ENCODE assay signal across 8 cellular contexts in genomic region chr15:85010472-85011209, GRCh38. TPM values are rescaled to one million over a fixed set of nuclear protein-coding genes. Genes with fewer than 3 reads are reported as not detected.
DNase-seq lines count a peak whose midpoint lies in the region; ATAC-seq and TF ChIP-seq lines count a peak whose summit lies in the region.

No MANE protein-coding gene starts in this region.

- H3K9ac ChIP-seq in mesenchymal stem cell (ENCODE audit: low read length) = peak overlapping the region; percentile 7

- no peak overlapping the region for H4K8ac ChIP-seq in mesenchymal stem cell (ENCODE audit: low read length)

- H3K36me3 ChIP-seq in mesenchymal stem cell (ENCODE audit: control insufficient read depth in 1 of 2, insufficient read depth in 2 of 2, low read depth in 1 of 2, low read length in 2 of 2) = no peaks in the 10 kb centered on the region
- no peaks in the 10 kb centered on the region for H3K36me3 ChIP-seq in uterus

- no peaks in the 10 kb centered on the region for H3K9me3 ChIP-seq in mesenchymal stem cell (ENCODE audit: control insufficient read depth, low read length)
- no peaks in the 10 kb centered on the region for H3K9me3 ChIP-seq in uterus

- H3K14ac ChIP-seq in mesenchymal stem cell (ENCODE audit: low read length in 2 of 2) = no peak overlapping the region

- H2BK120ac ChIP-seq in mesenchymal stem cell (ENCODE audit: low read depth, low read length) = no peak overlapping the region

- H3K27me3 ChIP-seq in mesenchymal stem cell (ENCODE audit: control insufficient read depth in 1 of 2, insufficient read depth in 1 of 2, low read length in 2 of 2) (no peaks in the 10 kb centered on the region), uterus (no peaks in the 10 kb centered on the region)

- no peak overlapping the region for H3K18ac ChIP-seq in mesenchymal stem cell (ENCODE audit: low read depth in 1 of 2, low read length in 2 of 2)

- no peak overlapping the region for H3K23ac ChIP-seq in mesenchymal stem cell (ENCODE audit: low read length in 2 of 2)

- no peak overlapping the region for H2AFZ ChIP-seq in mesenchymal stem cell (ENCODE audit: low read depth, low read length)

- DNase-seq in SIG-M5 treated with dmso at 0.1 percent for 504 hours (lab: John Stamatoyannopoulos, UW; ENCODE audit: unreplicated experiment) = peak; percentile 49
- no peak for DNase-seq in SIG-M5 (lab: John Stamatoyannopoulos, UW)
- peak; percentile 36 to 67 for DNase-seq in cardiac fibroblast (ENCODE audit: low read depth in 2 of 2)
- peak; percentile 87 for DNase-seq in mesenchymal stem cell
- DNase-seq in uterus = peak in 1 of 2 donors; percentile 24
- DNase-seq in LoVo (ENCODE audit: low spot score) = no peak
- DNase-seq in COLO829 (ENCODE audit: low spot score) = no peak

- H3K79me1 ChIP-seq in mesenchymal stem cell (replicated peaks; ENCODE audit: low read length, poor library complexity, severe bottlenecking) = peaks cover 23% of the 10 kb centered on the region

- 0% methylated on average over 1 of the region's 4 CpGs for WGBS in mesenchymal stem cell

- no peak for TF ChIP-seq POLR2A in uterus (IDR thresholded peaks at IDR 0.05)

- no peak for ATAC-seq in GM21723 (IDR thresholded peaks at IDR 0.05; ENCODE audit: unreplicated experiment)

- H3K4me1 ChIP-seq in mesenchymal stem cell (ENCODE audit: control insufficient read depth, insufficient read depth, low read depth, low read length) = peaks cover 4% of the 10 kb centered on the region
- peaks cover 0 to 5% of the 10 kb centered on the region in 2 donors for H3K4me1 ChIP-seq in uterus

- peak overlapping the region in 1 of 2 experiments; percentile 50 for H3K4ac ChIP-seq in mesenchymal stem cell (ENCODE audit: low read depth in 1 of 2, low read length in 2 of 2)

- H4K91ac ChIP-seq in mesenchymal stem cell (ENCODE audit: low read length) = no peak overlapping the region

- no peak overlapping the region for H2AK5ac ChIP-seq in mesenchymal stem cell (ENCODE audit: low read length, severe bottlenecking)

- no peak overlapping the region for H3K27ac ChIP-seq in mesenchymal stem cell (ENCODE audit: low read length, poor library complexity, severe bottlenecking)
- H3K27ac ChIP-seq in uterus = peak overlapping the region; percentile 61 to 62

- H3K4me3 ChIP-seq in cardiac fibroblast (replicated peaks in 1 of 2; ENCODE audit: low read depth in 2 of 2, low read length in 2 of 2) (no peak overlapping the region), mesenchymal stem cell (ENCODE audit: insufficient read depth in 1 of 2, low read depth in 1 of 2, low read length in 2 of 2) (no peak overlapping the region), uterus (no peak overlapping the region)

- no peak overlapping the region for H2BK15ac ChIP-seq in mesenchymal stem cell (ENCODE audit: low read depth, poor library complexity, severe bottlenecking)

- no peak overlapping the region for H2BK12ac ChIP-seq in mesenchymal stem cell (ENCODE audit: low read length in 2 of 2)

- intact Hi-C loops in uterus (cut with DNase I; ENCODE audit: low total_unique reads) = no loop called here

- no peak overlapping the region for H3K4me2 ChIP-seq in mesenchymal stem cell (ENCODE audit: low read length, poor library complexity, severe bottlenecking)

- H2BK5ac ChIP-seq in mesenchymal stem cell (ENCODE audit: low read depth, low read length, poor library complexity, severe bottlenecking) = no peak overlapping the region

- TF ChIP-seq CTCF in cardiac fibroblast (IDR thresholded peaks at IDR 0.05; ENCODE audit: low read depth, low read length) = no peak
- TF ChIP-seq CTCF in uterus (IDR thresholded peaks at IDR 0.05) = peak in 1 of 4 experiments; percentile 9

RNA-seq across cellular contexts. Expression of gene PDE8A, which starts 29.0 kb away (rescaled TPM):
- 35.2 TPM for polyA plus RNA-seq in mesenchymal stem cell (2013, experiment 1 of 2)
- 34.9 TPM for polyA plus RNA-seq in mesenchymal stem cell (2013, experiment 2 of 2)
- 10 to 100 TPM; 25.1 to 67.0 (median 34.0) TPM for total RNA-seq in uterus

Comparison
In these comparisons a context has a peak if more than half of its experiments do, and no peak if none do; other contexts are left out.
1. DNase-seq: peak in SIG-M5 treated with dmso at 0.1 percent for 504 hours (single experiment), cardiac fibroblast (2 of 2) and mesenchymal stem cell (single experiment); none in SIG-M5 (single experiment), LoVo (single experiment) and COLO829 (single experiment).